Comparison of ENCODE assay signal across 1 cellular context in the genomic region with DNA sequence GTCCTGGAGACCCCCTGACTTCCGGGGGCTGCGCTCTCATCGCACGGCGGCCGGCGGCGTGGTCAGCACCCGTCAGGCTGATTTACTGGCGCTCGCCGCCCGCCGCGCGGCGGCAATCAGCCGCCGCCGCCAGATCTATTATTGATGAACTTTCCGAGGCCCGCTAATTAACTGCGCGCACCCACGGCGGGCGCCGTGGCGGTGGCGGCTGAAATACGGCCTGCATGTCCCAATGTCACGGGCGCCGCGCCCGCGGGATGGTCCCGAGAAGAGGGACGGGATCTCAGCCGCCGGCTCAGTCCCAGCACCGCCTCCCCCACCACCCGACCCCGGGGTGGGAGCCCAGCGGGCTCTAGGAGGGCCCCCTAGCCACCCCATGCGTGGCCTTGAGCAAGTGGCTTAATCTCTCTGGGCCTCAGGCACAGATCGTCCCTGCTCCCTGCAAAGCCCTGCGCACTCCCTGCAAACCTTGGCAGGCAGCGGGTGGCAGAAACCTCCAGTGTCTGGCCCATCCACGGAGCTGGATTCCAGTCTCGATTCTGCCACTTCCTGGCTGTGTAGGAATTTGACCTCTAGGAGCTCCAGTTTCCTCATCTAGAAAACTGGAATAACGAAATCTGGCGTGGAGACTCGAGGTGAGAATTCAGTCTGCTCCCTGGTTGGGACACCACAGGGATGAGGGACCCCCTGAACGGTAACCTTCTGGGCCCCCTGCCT.
TF ChIP-seq lines count a peak whose summit lies in the region.

No MANE protein-coding gene starts in this region.

TF ChIP-seq in K562, 482 proteins besides CTCF, POLR2A, EP300 and RAD21 (continued from another document):
- TF ChIP-seq, protein P1, sequence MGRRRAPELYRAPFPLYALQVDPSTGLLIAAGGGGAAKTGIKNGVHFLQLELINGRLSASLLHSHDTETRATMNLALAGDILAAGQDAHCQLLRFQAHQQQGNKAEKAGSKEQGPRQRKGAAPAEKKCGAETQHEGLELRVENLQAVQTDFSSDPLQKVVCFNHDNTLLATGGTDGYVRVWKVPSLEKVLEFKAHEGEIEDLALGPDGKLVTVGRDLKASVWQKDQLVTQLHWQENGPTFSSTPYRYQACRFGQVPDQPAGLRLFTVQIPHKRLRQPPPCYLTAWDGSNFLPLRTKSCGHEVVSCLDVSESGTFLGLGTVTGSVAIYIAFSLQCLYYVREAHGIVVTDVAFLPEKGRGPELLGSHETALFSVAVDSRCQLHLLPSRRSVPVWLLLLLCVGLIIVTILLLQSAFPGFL (CRISPR knock-in tag; IDR thresholded peaks at IDR 0.05): no peak
- TF ChIP-seq MAFG (tag; conservative IDR thresholded peaks at IDR 0.05) (no peak), ZNF668 (CRISPR knock-in tag; IDR thresholded peaks at IDR 0.05) (no peak), RBM34 (IDR thresholded peaks at IDR 0.05; ENCODE audit: borderline replicate concordance, insufficient read depth, low read length) (no peak), SNRNP70 (optimal IDR thresholded peaks at IDR 0.05; ENCODE audit: low read depth, low read length) (no peak), MCM5 (IDR thresholded peaks at IDR 0.05; ENCODE audit: low read depth) (no peak)
TF ChIP-seq in K562: peak in this region for 1.
